In the genomic region with DNA sequence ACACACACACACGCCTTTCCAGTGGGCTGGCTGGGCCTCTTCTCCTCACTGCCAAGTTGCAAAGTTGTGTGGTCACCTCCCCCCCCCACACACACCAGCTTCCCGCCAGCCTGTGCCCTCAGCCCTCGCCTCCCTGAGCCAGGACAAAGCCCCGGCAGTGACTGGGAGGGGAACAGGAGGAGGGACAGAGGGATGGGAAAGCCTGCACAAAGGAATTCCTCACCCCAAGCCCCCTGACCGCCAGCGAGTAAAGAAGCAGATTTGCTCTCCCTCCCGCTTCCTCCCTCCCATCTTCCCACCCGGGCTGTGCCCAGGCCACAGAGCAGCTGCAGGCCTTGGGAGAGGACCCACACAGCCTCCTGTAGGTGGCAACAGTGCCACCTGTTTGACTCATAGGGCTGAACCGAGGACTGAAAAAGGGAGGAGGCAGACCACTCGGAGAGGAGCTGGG, we compare ENCODE assay signal across 9 cellular contexts. TPM values are rescaled to one million over a fixed set of nuclear protein-coding genes. Genes with fewer than 3 reads are reported as not detected.
DNase-seq lines count a peak whose midpoint lies in the region; ATAC-seq and TF ChIP-seq lines count a peak whose summit lies in the region.
"Had no signal": no experiment of that assay in that cellular context is flagged by ENCODE, and none has a peak within 500 bp of the region (broad histone marks: within the 10 kb centered on the region; RNA-seq: fewer than 3 reads in every experiment).

A gene with protein sequence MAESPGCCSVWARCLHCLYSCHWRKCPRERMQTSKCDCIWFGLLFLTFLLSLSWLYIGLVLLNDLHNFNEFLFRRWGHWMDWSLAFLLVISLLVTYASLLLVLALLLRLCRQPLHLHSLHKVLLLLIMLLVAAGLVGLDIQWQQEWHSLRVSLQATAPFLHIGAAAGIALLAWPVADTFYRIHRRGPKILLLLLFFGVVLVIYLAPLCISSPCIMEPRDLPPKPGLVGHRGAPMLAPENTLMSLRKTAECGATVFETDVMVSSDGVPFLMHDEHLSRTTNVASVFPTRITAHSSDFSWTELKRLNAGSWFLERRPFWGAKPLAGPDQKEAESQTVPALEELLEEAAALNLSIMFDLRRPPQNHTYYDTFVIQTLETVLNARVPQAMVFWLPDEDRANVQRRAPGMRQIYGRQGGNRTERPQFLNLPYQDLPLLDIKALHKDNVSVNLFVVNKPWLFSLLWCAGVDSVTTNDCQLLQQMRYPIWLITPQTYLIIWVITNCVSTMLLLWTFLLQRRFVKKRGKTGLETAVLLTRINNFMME (plus strand): TSS at position 429 of the 451 bp plus-strand sequence. CDS start 1,671 bp downstream, outside the sequence.

- in situ Hi-C loops in G401 (cut with HindIII; ENCODE audit: low sequenced_read_pairs) = no loop called here

- 16 to 40% (median 25%) methylated on average over 10 of the region's 10 CpGs for WGBS in ovary, 3 donors

- no peaks in the 10 kb centered on the region for H3K79me2 ChIP-seq in neural cell (replicated peaks; ENCODE audit: insufficient read depth, low read length)

- peak within 1 kb of the TSS; percentile 26 to 36 for H3K9ac ChIP-seq in colonic mucosa (ENCODE audit: low read depth in 2 of 2, low read length in 2 of 2)
- no peak within 1 kb of the TSS for H3K9ac ChIP-seq in neural cell (ENCODE audit: low read length)

- H4K20me1 ChIP-seq in neural cell (ENCODE audit: insufficient read depth) = no peaks in the 10 kb centered on the region

- TF ChIP-seq RAD21 in neural cell (conservative IDR thresholded peaks at IDR 0.05) = peak; percentile 54

- H3K36me3 ChIP-seq in colonic mucosa (no peaks in the 10 kb centered on the region), neural cell (ENCODE audit: insufficient read depth, low read length) (no peaks in the 10 kb centered on the region), ovary (no peaks in the 10 kb centered on the region)

- H3K4me3 ChIP-seq in colonic mucosa = no peak within 1 kb of the TSS
- H3K4me3 ChIP-seq in neural cell (ENCODE audit: low read length) = no peak within 1 kb of the TSS
- H3K4me3 ChIP-seq in ovary = no peak within 1 kb of the TSS

- H3K4me1 ChIP-seq in colonic mucosa (no peaks in the 10 kb centered on the region), ovary (ENCODE audit: insufficient read depth) (no peaks in the 10 kb centered on the region)

- H3K27ac ChIP-seq in colonic mucosa (no peak within 1 kb of the TSS), neural cell (ENCODE audit: low read length) (no peak within 1 kb of the TSS), ovary (no peak within 1 kb of the TSS)

- H2AFZ ChIP-seq in neural cell (ENCODE audit: low read depth, low read length) = no peak within 1 kb of the TSS

- H3K4me2 ChIP-seq in neural cell (ENCODE audit: low read length) = no peak within 1 kb of the TSS

- DNase-seq in G401 (ENCODE audit: low spot score) (peak; percentile 44), NCI-H2196 treated with DMSO at 0.1 percent for 48 hours (lab: John Stamatoyannopoulos, UW; ENCODE audit: unreplicated experiment) (peak; percentile 16), colonic mucosa (peak; percentile 37), GOT3 (lab: John Stamatoyannopoulos, UW) (no peak), ovary (no peak)

- no peaks in the 10 kb centered on the region for H3K9me2 ChIP-seq in neural cell (ENCODE audit: insufficient read depth, low read length)

- no peak for TF ChIP-seq CTCF in colonic mucosa (IDR thresholded peaks at IDR 0.05)
- peak; percentile 61 for TF ChIP-seq CTCF in neural cell (IDR thresholded peaks at IDR 0.05; ENCODE audit: poor library complexity, severe bottlenecking)
- TF ChIP-seq CTCF in ovary (IDR thresholded peaks at IDR 0.05) = no peak

- no peaks in the 10 kb centered on the region for H3K9me3 ChIP-seq in colonic mucosa
- no peaks in the 10 kb centered on the region for H3K9me3 ChIP-seq in neural cell (ENCODE audit: low read length)
- no peaks in the 10 kb centered on the region for H3K9me3 ChIP-seq in ovary

- H3K27me3 ChIP-seq in colonic mucosa (no peaks in the 10 kb centered on the region), neural cell (ENCODE audit: insufficient read depth, low read depth, low read length) (no peaks in the 10 kb centered on the region), ovary (no peaks in the 10 kb centered on the region)

- no peaks in the 10 kb centered on the region for H3F3A ChIP-seq in neural cell (ENCODE audit: insufficient read depth, low read length, poor library complexity, severe bottlenecking)

- ATAC-seq in GM18511 (IDR thresholded peaks at IDR 0.05; ENCODE audit: unreplicated experiment) = no peak
- ATAC-seq in GM18498 (IDR thresholded peaks at IDR 0.05; ENCODE audit: unreplicated experiment) = no peak

- TF ChIP-seq POLR2A in ovary (IDR thresholded peaks at IDR 0.05) = no peak

- intact Hi-C loops in colonic mucosa (cut with DNase I) (loop anchor here (10.0 kb wide), 2 partner anchors 128 to 242 kb away; a partner anchor contains a TSS), ovary (cut with DNase I) (no loop called here)

- TF ChIP-seq EP300 in neural cell (conservative IDR thresholded peaks at IDR 0.05; ENCODE audit: poor library complexity, severe bottlenecking) = no peak
- no peak for TF ChIP-seq EP300 in ovary (IDR thresholded peaks at IDR 0.05)

TF ChIP-seq in neural cell, 6 proteins besides CTCF, POLR2A, EP300 and RAD21:
- TF ChIP-seq, protein P1, sequence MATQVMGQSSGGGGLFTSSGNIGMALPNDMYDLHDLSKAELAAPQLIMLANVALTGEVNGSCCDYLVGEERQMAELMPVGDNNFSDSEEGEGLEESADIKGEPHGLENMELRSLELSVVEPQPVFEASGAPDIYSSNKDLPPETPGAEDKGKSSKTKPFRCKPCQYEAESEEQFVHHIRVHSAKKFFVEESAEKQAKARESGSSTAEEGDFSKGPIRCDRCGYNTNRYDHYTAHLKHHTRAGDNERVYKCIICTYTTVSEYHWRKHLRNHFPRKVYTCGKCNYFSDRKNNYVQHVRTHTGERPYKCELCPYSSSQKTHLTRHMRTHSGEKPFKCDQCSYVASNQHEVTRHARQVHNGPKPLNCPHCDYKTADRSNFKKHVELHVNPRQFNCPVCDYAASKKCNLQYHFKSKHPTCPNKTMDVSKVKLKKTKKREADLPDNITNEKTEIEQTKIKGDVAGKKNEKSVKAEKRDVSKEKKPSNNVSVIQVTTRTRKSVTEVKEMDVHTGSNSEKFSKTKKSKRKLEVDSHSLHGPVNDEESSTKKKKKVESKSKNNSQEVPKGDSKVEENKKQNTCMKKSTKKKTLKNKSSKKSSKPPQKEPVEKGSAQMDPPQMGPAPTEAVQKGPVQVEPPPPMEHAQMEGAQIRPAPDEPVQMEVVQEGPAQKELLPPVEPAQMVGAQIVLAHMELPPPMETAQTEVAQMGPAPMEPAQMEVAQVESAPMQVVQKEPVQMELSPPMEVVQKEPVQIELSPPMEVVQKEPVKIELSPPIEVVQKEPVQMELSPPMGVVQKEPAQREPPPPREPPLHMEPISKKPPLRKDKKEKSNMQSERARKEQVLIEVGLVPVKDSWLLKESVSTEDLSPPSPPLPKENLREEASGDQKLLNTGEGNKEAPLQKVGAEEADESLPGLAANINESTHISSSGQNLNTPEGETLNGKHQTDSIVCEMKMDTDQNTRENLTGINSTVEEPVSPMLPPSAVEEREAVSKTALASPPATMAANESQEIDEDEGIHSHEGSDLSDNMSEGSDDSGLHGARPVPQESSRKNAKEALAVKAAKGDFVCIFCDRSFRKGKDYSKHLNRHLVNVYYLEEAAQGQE (IDR thresholded peaks at IDR 0.05; ENCODE audit: borderline replicate concordance) = no peak
- peak; percentile 43 for TF ChIP-seq SMC3 (conservative IDR thresholded peaks at IDR 0.05; ENCODE audit: poor library complexity)

RNA-seq across cellular contexts. Expression of the gene that starts here (rescaled TPM):
- 0.54 TPM in 1 of 2 replicates, not detected in the other for total RNA-seq in G401 (2014; rRNA removed; shearing (Covaris generic))
- 10 to 100 TPM in 1 of 2 donors, 1 to 10 TPM in 1; 5.0 to 15.3 TPM for total RNA-seq in colonic mucosa
- 0.84 TPM in 1 of 2 replicates, not detected in the other for polyA plus RNA-seq in neural cell
- polyA minus RNA-seq in neural cell = not detected in 2 replicates
- not detected for total RNA-seq in ovary
- not detected for polyA plus RNA-seq in ovary
- total RNA-seq: skeletal muscle tissue had no signal

Comparison
In these comparisons a context has a peak if more than half of its experiments do, and no peak if none do; other contexts are left out.
1. Peak in DNase-seq in G401; RNA of the gene not detected or under 1 TPM.
2. DNase-seq: peak in NCI-H2196 treated with DMSO at 0.1 percent for 48 hours (single experiment) and colonic mucosa (single experiment); none in GOT3 (single experiment) and ovary (0 of 5).